In the genomic region with DNA sequence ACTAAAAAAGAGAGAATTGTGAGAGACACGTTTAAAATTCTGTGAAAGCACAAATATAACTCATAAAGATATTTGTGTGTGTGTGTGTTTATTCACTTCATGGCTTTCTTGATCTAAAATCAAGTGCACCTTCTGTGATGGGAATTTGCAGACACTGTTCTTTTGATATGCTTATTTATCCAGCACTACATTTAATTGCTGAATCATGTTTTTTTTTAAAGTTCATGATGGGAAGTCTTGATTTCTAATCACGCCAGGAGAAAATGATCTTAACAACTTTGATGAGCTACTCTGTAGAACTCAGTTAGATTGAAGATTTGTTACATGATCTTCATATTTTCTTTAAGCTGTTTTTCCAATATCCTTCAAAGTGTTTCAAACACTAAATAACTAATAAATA, we compare ENCODE assay signal across 3 cellular contexts.
TF ChIP-seq lines count a peak whose summit lies in the region.

No MANE protein-coding gene starts in this region.

TF ChIP-seq in HepG2, 621 proteins besides CTCF, POLR2A, EP300 and RAD21:
- TF ChIP-seq SIX1 (CRISPR knock-in tag; IDR thresholded peaks at IDR 0.05; ENCODE audit: borderline replicate concordance), result no peak
- peak; percentile 78 for TF ChIP-seq MAFF (IDR thresholded peaks at IDR 0.05; ENCODE audit: low read depth, low read length)
- peak; percentile 76 to 88 for TF ChIP-seq MAFK (conservative IDR thresholded peaks at IDR 0.05 in 1 of 2, IDR thresholded peaks at IDR 0.05 in 1 of 2; ENCODE audit: low read length in 2 of 2)

TF ChIP-seq in GM23338, 12 proteins besides CTCF, POLR2A, EP300 and RAD21 (continues in another document):
- TF ChIP-seq, protein P1, sequence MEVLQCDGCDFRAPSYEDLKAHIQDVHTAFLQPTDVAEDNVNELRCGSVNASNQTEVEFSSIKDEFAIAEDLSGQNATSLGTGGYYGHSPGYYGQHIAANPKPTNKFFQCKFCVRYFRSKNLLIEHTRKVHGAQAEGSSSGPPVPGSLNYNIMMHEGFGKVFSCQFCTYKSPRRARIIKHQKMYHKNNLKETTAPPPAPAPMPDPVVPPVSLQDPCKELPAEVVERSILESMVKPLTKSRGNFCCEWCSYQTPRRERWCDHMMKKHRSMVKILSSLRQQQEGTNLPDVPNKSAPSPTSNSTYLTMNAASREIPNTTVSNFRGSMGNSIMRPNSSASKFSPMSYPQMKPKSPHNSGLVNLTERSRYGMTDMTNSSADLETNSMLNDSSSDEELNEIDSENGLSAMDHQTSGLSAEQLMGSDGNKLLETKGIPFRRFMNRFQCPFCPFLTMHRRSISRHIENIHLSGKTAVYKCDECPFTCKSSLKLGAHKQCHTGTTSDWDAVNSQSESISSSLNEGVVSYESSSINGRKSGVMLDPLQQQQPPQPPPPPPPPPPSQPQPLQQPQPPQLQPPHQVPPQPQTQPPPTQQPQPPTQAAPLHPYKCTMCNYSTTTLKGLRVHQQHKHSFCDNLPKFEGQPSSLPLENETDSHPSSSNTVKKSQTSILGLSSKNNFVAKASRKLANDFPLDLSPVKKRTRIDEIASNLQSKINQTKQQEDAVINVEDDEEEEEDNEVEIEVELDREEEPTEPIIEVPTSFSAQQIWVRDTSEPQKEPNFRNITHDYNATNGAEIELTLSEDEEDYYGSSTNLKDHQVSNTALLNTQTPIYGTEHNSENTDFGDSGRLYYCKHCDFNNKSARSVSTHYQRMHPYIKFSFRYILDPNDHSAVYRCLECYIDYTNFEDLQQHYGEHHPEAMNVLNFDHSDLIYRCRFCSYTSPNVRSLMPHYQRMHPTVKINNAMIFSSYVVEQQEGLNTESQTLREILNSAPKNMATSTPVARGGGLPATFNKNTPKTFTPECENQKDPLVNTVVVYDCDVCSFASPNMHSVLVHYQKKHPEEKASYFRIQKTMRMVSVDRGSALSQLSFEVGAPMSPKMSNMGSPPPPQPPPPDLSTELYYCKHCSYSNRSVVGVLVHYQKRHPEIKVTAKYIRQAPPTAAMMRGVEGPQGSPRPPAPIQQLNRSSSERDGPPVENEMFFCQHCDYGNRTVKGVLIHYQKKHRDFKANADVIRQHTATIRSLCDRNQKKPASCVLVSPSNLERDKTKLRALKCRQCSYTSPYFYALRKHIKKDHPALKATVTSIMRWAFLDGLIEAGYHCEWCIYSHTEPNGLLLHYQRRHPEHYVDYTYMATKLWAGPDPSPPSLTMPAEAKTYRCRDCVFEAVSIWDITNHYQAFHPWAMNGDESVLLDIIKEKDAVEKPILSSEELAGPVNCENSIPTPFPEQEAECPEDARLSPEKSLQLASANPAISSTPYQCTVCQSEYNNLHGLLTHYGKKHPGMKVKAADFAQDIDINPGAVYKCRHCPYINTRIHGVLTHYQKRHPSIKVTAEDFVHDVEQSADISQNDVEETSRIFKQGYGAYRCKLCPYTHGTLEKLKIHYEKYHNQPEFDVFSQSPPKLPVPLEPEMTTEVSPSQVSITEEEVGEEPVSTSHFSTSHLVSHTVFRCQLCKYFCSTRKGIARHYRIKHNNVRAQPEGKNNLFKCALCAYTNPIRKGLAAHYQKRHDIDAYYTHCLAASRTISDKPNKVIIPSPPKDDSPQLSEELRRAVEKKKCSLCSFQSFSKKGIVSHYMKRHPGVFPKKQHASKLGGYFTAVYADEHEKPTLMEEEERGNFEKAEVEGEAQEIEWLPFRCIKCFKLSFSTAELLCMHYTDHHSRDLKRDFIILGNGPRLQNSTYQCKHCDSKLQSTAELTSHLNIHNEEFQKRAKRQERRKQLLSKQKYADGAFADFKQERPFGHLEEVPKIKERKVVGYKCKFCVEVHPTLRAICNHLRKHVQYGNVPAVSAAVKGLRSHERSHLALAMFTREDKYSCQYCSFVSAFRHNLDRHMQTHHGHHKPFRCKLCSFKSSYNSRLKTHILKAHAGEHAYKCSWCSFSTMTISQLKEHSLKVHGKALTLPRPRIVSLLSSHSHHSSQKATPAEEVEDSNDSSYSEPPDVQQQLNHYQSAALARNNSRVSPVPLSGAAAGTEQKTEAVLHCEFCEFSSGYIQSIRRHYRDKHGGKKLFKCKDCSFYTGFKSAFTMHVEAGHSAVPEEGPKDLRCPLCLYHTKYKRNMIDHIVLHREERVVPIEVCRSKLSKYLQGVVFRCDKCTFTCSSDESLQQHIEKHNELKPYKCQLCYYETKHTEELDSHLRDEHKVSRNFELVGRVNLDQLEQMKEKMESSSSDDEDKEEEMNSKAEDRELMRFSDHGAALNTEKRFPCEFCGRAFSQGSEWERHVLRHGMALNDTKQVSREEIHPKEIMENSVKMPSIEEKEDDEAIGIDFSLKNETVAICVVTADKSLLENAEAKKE (CRISPR knock-in tag; IDR thresholded peaks at IDR 0.05), result no peak
- TF ChIP-seq ZNF114 (CRISPR knock-in tag; IDR thresholded peaks at IDR 0.05) (no peak), NANOG (IDR thresholded peaks at IDR 0.05; ENCODE audit: borderline replicate concordance) (no peak), EZH2phosphoT487 (IDR thresholded peaks at IDR 0.05; ENCODE audit: unreplicated experiment) (no peak), POLR2AphosphoS5 (IDR thresholded peaks at IDR 0.05; ENCODE audit: low read depth) (no peak), CREB1 (CRISPR knock-in tag; IDR thresholded peaks at IDR 0.05; ENCODE audit: low read depth) (no peak), STAT1 (IDR thresholded peaks at IDR 0.05; ENCODE audit: unreplicated experiment) (no peak), EZH2 (IDR thresholded peaks at IDR 0.05; ENCODE audit: low read depth, unreplicated experiment) (no peak), JUNB (IDR thresholded peaks at IDR 0.05; ENCODE audit: unreplicated experiment) (no peak), ZNF331 (CRISPR knock-in tag; IDR thresholded peaks at IDR 0.05; ENCODE audit: low read depth) (no peak)
- TF ChIP-seq, protein P2, sequence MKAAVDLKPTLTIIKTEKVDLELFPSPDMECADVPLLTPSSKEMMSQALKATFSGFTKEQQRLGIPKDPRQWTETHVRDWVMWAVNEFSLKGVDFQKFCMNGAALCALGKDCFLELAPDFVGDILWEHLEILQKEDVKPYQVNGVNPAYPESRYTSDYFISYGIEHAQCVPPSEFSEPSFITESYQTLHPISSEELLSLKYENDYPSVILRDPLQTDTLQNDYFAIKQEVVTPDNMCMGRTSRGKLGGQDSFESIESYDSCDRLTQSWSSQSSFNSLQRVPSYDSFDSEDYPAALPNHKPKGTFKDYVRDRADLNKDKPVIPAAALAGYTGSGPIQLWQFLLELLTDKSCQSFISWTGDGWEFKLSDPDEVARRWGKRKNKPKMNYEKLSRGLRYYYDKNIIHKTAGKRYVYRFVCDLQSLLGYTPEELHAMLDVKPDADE (IDR thresholded peaks at IDR 0.05), result no peak

TF ChIP-seq in K562, 482 proteins besides CTCF, POLR2A, EP300 and RAD21:
- TF ChIP-seq BRF1 (IDR thresholded peaks at IDR 0.05; ENCODE audit: borderline replicate concordance, extremely low read depth, insufficient read length) (no peak), ZNF584 (CRISPR knock-in tag; IDR thresholded peaks at IDR 0.05; ENCODE audit: low read depth) (no peak), ZNF316 (IDR thresholded peaks at IDR 0.05) (peak; percentile 82), ETS2 (tag; IDR thresholded peaks at IDR 0.05; ENCODE audit: borderline replicate concordance, poor library complexity, severe bottlenecking) (no peak), C11orf30 (IDR thresholded peaks at IDR 0.05; ENCODE audit: low read depth) (peak; percentile 56), MAFG (tag; conservative IDR thresholded peaks at IDR 0.05) (peak; percentile 78), MAFK (IDR thresholded peaks at IDR 0.05; ENCODE audit: low read length) (peak; percentile 63; the same call in 1 of the 2 replicates), ZNF311 (CRISPR knock-in tag; IDR thresholded peaks at IDR 0.05) (no peak), RBM15 (IDR thresholded peaks at IDR 0.05; ENCODE audit: insufficient read depth, low read length) (no peak), ZNF707 (CRISPR knock-in tag; conservative IDR thresholded peaks at IDR 0.05) (no peak), MAFF (IDR thresholded peaks at IDR 0.05; ENCODE audit: low read length) (peak; percentile 59), STAT5A (IDR thresholded peaks at IDR 0.05; ENCODE audit: borderline replicate concordance, low read length) (no peak), MCM5 (IDR thresholded peaks at IDR 0.05; ENCODE audit: low read depth) (no peak), HDAC2 (IDR thresholded peaks at IDR 0.05) (no peak), SUPT5H (IDR thresholded peaks at IDR 0.05) (no peak), POLR2B (IDR thresholded peaks at IDR 0.05; ENCODE audit: low read depth, partially characterized antibody) (no peak)
- TF ChIP-seq, protein P3, sequence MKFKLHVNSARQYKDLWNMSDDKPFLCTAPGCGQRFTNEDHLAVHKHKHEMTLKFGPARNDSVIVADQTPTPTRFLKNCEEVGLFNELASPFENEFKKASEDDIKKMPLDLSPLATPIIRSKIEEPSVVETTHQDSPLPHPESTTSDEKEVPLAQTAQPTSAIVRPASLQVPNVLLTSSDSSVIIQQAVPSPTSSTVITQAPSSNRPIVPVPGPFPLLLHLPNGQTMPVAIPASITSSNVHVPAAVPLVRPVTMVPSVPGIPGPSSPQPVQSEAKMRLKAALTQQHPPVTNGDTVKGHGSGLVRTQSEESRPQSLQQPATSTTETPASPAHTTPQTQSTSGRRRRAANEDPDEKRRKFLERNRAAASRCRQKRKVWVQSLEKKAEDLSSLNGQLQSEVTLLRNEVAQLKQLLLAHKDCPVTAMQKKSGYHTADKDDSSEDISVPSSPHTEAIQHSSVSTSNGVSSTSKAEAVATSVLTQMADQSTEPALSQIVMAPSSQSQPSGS (CRISPR knock-in tag; IDR thresholded peaks at IDR 0.05), result no peak
- TF ChIP-seq, protein P4, sequence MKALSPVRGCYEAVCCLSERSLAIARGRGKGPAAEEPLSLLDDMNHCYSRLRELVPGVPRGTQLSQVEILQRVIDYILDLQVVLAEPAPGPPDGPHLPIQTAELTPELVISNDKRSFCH (CRISPR knock-in tag; IDR thresholded peaks at IDR 0.05), result no peak
- TF ChIP-seq, protein P4 (tag; IDR thresholded peaks at IDR 0.05), result no peak
- TF ChIP-seq, protein P5, sequence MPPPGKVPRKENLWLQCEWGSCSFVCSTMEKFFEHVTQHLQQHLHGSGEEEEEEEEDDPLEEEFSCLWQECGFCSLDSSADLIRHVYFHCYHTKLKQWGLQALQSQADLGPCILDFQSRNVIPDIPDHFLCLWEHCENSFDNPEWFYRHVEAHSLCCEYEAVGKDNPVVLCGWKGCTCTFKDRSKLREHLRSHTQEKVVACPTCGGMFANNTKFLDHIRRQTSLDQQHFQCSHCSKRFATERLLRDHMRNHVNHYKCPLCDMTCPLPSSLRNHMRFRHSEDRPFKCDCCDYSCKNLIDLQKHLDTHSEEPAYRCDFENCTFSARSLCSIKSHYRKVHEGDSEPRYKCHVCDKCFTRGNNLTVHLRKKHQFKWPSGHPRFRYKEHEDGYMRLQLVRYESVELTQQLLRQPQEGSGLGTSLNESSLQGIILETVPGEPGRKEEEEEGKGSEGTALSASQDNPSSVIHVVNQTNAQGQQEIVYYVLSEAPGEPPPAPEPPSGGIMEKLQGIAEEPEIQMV (tag; conservative IDR thresholded peaks at IDR 0.05; ENCODE audit: low read depth), result no peak
